Comparison of ENCODE assay signal across 17 cellular contexts in genomic region chr10:35942052-35942451, GRCh38.
"Had no signal": no experiment of that assay in that cellular context is flagged by ENCODE, and none has a peak within 500 bp of the region (broad histone marks: within the 10 kb centered on the region; RNA-seq: fewer than 3 reads in every experiment).

No MANE protein-coding gene starts in this region.

- H3K27me3 Mint-ChIP-seq: activated CD8-positive, alpha-beta T cell treated with anti-CD3 and anti-CD28 coated beads for 36 hours; stimulated activated naive CD8-positive, alpha-beta T cell treated with anti-CD3 and anti-CD28 coated beads, Interleukin-15, Interleukin-2, amounts not matched to agents 100 ng/mL and 50 ng/mL, for 24 hours; T-cell had no signal

- H3K9me3 Mint-ChIP-seq: activated CD8-positive, alpha-beta T cell treated with anti-CD3 and anti-CD28 coated beads for 36 hours; activated T-cell treated with anti-CD3 and anti-CD28 coated beads, Interleukin-2, amount 50 U/mL, for 4 hours; nephron progenitor cell had no signal

- H3K36me3 Mint-ChIP-seq: T-cell had no signal

- DNase-seq: activated CD4-positive, alpha-beta T cell treated with anti-CD3 and anti-CD28 coated beads for 48 hours; activated CD4-positive, CD25-positive, alpha-beta regulatory T cell; activated CD8-positive, alpha-beta T cell treated with anti-CD3 and anti-CD28 coated beads for 36 hours; activated naive CD4-positive, alpha-beta T cell treated with anti-CD3 and anti-CD28 coated beads for 36 hours; activated T-cell treated with anti-CD3 and anti-CD28 coated beads, Interleukin-2, amount 50 U/mL, for 4 hours; central memory CD4-positive, alpha-beta T cell; cortex of kidney; effector CD8-positive, alpha-beta T cell; esophagus squamous epithelium; mammary epithelial cell; nephron progenitor cell; occipital lobe; retina; T-cell; T-helper 9 cell; transverse colon had no signal

- H3K4me1 Mint-ChIP-seq: T-cell had no signal

- H3K4me3 Mint-ChIP-seq: activated CD8-positive, alpha-beta T cell treated with anti-CD3 and anti-CD28 coated beads for 36 hours; activated naive CD4-positive, alpha-beta T cell treated with anti-CD3 and anti-CD28 coated beads for 36 hours; activated T-cell treated with anti-CD3 and anti-CD28 coated beads, Interleukin-2, amount 50 U/mL, for 4 hours; nephron progenitor cell; stimulated activated naive CD8-positive, alpha-beta T cell treated with anti-CD3 and anti-CD28 coated beads, Interleukin-15, Interleukin-2, amounts not matched to agents 100 ng/mL and 50 ng/mL, for 24 hours; T-cell had no signal

- H3K27ac Mint-ChIP-seq: activated CD8-positive, alpha-beta T cell treated with anti-CD3 and anti-CD28 coated beads for 36 hours; activated naive CD4-positive, alpha-beta T cell treated with anti-CD3 and anti-CD28 coated beads for 36 hours; nephron progenitor cell; stimulated activated naive CD8-positive, alpha-beta T cell treated with anti-CD3 and anti-CD28 coated beads, Interleukin-15, Interleukin-2, amounts not matched to agents 100 ng/mL and 50 ng/mL, for 24 hours; T-cell had no signal
